In genomic region chr18:64244571-64244970, GRCh38 we compare ENCODE assay signal across 13 cellular contexts.
A peak's percentile ranks its signal among the peaks of the same experiment; 100 is the strongest.
DNase-seq lines count a peak whose midpoint lies in the region; ATAC-seq, FAIRE-seq and TF ChIP-seq lines count a peak whose summit lies in the region.
"Had no signal": no experiment of that assay in that cellular context is flagged by ENCODE, and none has a peak within 500 bp of the region (broad histone marks: within the 10 kb centered on the region; RNA-seq: fewer than 3 reads in every experiment).

No MANE protein-coding gene starts in this region.

- peak; percentile 8 for DNase-seq in SHP77 treated with DMSO at 0.1 percent for 48 hours (lab: John Stamatoyannopoulos, UW)
- DNase-seq in kidney = no peak
- DNase-seq in stimulated activated naive CD4-positive, alpha-beta T cell treated with Interleukin-2 at 50 U/mL for 16 hours (lab: John Stamatoyannopoulos, UW) = no peak
- DNase-seq in stimulated activated naive CD8-positive, alpha-beta T cell treated with anti-CD3 and anti-CD28 coated beads, Interleukin-15, Interleukin-2, amounts not matched to agents 100 U/mL and 50 U/mL, for 24 hours = no peak
- DNase-seq: amniotic stem cell; CD8-positive, alpha-beta memory T cell; effector memory CD4-positive, alpha-beta T cell; natural killer cell had no signal

- H3K9me3 ChIP-seq in kidney (ENCODE audit: control insufficient read depth in 1 of 2, low read length in 2 of 2) = no peaks in the 10 kb centered on the region

- H3K4me3 ChIP-seq in kidney (ENCODE audit: low read length in 2 of 2) = no peak overlapping the region

- TF ChIP-seq CTCF in C4-2B (conservative IDR thresholded peaks at IDR 0.05) = peak; percentile 9
- peak; percentile 46 for TF ChIP-seq CTCF in kidney (IDR thresholded peaks at IDR 0.05; ENCODE audit: borderline replicate concordance, extremely low read depth, insufficient read depth)

- FAIRE-seq in kidney (lab: Jason Lieb, UNC) = no peak
- FAIRE-seq: GM18507 had no signal

- intact Hi-C loops in kidney (cut with DNase I) = no loop called here

- peaks cover 0 to 3% of the 10 kb centered on the region in 2 donors for H3K4me1 ChIP-seq in kidney (ENCODE audit: control insufficient read depth in 1 of 2, insufficient read depth in 1 of 2, low read depth in 1 of 2, low read length in 2 of 2)

- H3K27ac ChIP-seq in C4-2B = no peak overlapping the region
- H3K27ac ChIP-seq in kidney (ENCODE audit: low read depth in 2 of 2, low read length in 2 of 2) = no peak overlapping the region

- ATAC-seq in GM19351 (IDR thresholded peaks at IDR 0.05; ENCODE audit: unreplicated experiment) (peak; percentile 56), HG02884 (IDR thresholded peaks at IDR 0.05; ENCODE audit: unreplicated experiment) (no peak), GM18511 (IDR thresholded peaks at IDR 0.05; ENCODE audit: unreplicated experiment) (no peak)
- ATAC-seq in stimulated activated naive CD8-positive, alpha-beta T cell treated with anti-CD3 and anti-CD28 coated beads, Interleukin-15, Interleukin-2, amounts not matched to agents 100 U/mL and 50 U/mL, for 24 hours = no peak
- ATAC-seq: natural killer cell had no signal

- H3K36me3 ChIP-seq in kidney (ENCODE audit: control insufficient read depth in 1 of 2, insufficient read depth in 2 of 2, low read length in 2 of 2) = no peaks in the 10 kb centered on the region

- H3K9ac ChIP-seq in kidney (ENCODE audit: low read length in 2 of 2) = no peak overlapping the region
